ENCODE assay signal across 17 cellular contexts in the genomic region with DNA sequence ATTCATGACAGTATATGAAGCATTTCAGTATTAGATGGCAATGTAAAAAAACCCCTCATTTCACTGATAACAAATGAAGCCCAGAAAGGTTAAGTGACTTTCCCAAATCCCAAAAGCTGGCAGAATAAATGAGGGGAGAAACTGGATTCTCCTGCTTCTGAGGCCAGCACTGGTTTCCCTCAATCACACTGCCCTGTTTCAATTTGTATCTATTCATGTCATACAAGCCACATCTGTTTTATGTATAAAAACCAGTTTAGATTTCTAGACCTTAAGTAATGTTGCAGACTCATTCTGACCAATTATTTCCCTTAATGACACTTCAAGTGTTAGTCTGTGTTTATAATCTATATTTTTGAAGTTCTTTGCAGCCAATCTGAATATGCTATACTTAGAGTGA. TPM values are rescaled to one million over a fixed set of nuclear protein-coding genes. Genes with fewer than 3 reads are reported as not detected.
"Had no signal": no experiment of that assay in that cellular context is flagged by ENCODE, and none has a peak within 500 bp of the region (broad histone marks: within the 10 kb centered on the region; RNA-seq: fewer than 3 reads in every experiment).

No MANE protein-coding gene starts in this region.

- DNase-seq: dermis blood vessel endothelial cell; dorsolateral prefrontal cortex; effector CD4-positive, alpha-beta T cell; effector memory CD4-positive, alpha-beta T cell; foreskin keratinocyte; heart left ventricle; hypothalamus; left cardiac atrium; left lung; left ventricle myocardium superior; lower lobe of right lung; mesendoderm; midbrain; naive thymus-derived CD4-positive, alpha-beta T cell had no signal

- ATAC-seq: foreskin keratinocyte; gastroesophageal sphincter; heart left ventricle; left cardiac atrium; left lung; left ventricle myocardium superior; lower lobe of right lung; naive thymus-derived CD4-positive, alpha-beta T cell had no signal

RNA-seq across cellular contexts. Expression of gene PLPPR4, which starts 16.8 kb away (rescaled TPM):
- polyA plus RNA-seq: endothelial cell of umbilical vein; foreskin keratinocyte; keratinocyte; naive thymus-derived CD4-positive, alpha-beta T cell had no signal
